Comparison of ENCODE assay signal across 23 cellular contexts in genomic region chr1:58657082-58657481, GRCh38. TPM values are rescaled to one million over a fixed set of nuclear protein-coding genes. Genes with fewer than 3 reads are reported as not detected.
DNase-seq lines count a peak whose midpoint lies in the region; ATAC-seq, FAIRE-seq and TF ChIP-seq lines count a peak whose summit lies in the region.
"Had no signal": no experiment of that assay in that cellular context is flagged by ENCODE, and none has a peak within 500 bp of the region (broad histone marks: within the 10 kb centered on the region; RNA-seq: fewer than 3 reads in every experiment).

No MANE protein-coding gene starts in this region.

- H3K27ac ChIP-seq in HepG2 (ENCODE audit: extremely low read length, insufficient read depth, low read length) = no peak overlapping the region
- no peak overlapping the region for H3K27ac ChIP-seq in right lobe of liver
- H3K27ac ChIP-seq: colonic mucosa, lower lobe of right lung, PC-9, stomach, upper lobe of left lung had no signal

- intact Hi-C loops in HepG2 (cut with micrococcal nuclease; ENCODE audit: unreplicated experiment) (no loop called here), right lobe of liver (cut with DNase I) (no loop called here)

- in situ Hi-C loops in HepG2 (cut with HindIII; ENCODE audit: extremely low pct_ligation_motif_present, low pct_unique_long_range_greater_than_20kb) = no loop called here

- H3K27me3 ChIP-seq in HepG2 (ENCODE audit: control insufficient read depth in 1 of 2, insufficient read depth in 2 of 2, low read length in 2 of 2) (no peaks in the 10 kb centered on the region), right lobe of liver (no peaks in the 10 kb centered on the region)
- H3K27me3 ChIP-seq: colonic mucosa, stomach, upper lobe of left lung had no signal

- no peak for TF ChIP-seq RAD21 in HepG2 (CRISPR knock-in tag; IDR thresholded peaks at IDR 0.05)

- H3K4me3 ChIP-seq in HepG2 (replicated peaks in 1 of 3; ENCODE audit: insufficient read depth in 1 of 3, low read depth in 2 of 3, low read length in 3 of 3) (no peak overlapping the region), right lobe of liver (no peak overlapping the region)
- H3K4me3 ChIP-seq: colonic mucosa, lower lobe of right lung, PC-9, stomach, upper lobe of left lung had no signal

- peak overlapping the region; percentile 61 for H3K27ac Mint-ChIP-seq in activated naive CD8-positive, alpha-beta T cell treated with anti-CD3 and anti-CD28 coated beads for 36 hours
- peak overlapping the region; percentile 44 for H3K27ac Mint-ChIP-seq in stimulated activated memory B cell treated with anti-CD40 and anti-IgM and Interleukin-4, amounts not matched to agents 10 μg/mL and 1 μg/mL and 100 μg/mL, for 72 hours
- no peak overlapping the region for H3K27ac Mint-ChIP-seq in type B pancreatic cell
- H3K27ac Mint-ChIP-seq: activated naive CD8-positive, alpha-beta T cell treated with anti-CD3 and anti-CD28 coated beads, Interleukin-2, amount 10 ng/mL, durations not matched to agents 7 days and 5 days; T-helper 1 cell treated with Interleukin-12 subunit alpha and Interleukin-12 subunit beta and Interleukin-4 antibody, amounts not matched to agents 30 μg/mL and 1 μg/mL, for 36 hours had no signal

- H3K4me1 Mint-ChIP-seq in activated naive CD8-positive, alpha-beta T cell treated with anti-CD3 and anti-CD28 coated beads for 36 hours = peaks cover 10% of the 10 kb centered on the region
- peaks cover 6% of the 10 kb centered on the region for H3K4me1 Mint-ChIP-seq in stimulated activated memory B cell treated with anti-CD40 and anti-IgM and Interleukin-4, amounts not matched to agents 10 μg/mL and 1 μg/mL and 100 μg/mL, for 72 hours
- peaks cover 9% of the 10 kb centered on the region for H3K4me1 Mint-ChIP-seq in type B pancreatic cell (ENCODE audit: unreplicated experiment)

- no peaks in the 10 kb centered on the region for H3K27me3 Mint-ChIP-seq in activated naive CD8-positive, alpha-beta T cell treated with anti-CD3 and anti-CD28 coated beads for 36 hours
- H3K27me3 Mint-ChIP-seq in stimulated activated memory B cell treated with anti-CD40 and anti-IgM and Interleukin-4, amounts not matched to agents 10 μg/mL and 1 μg/mL and 100 μg/mL, for 72 hours = no peaks in the 10 kb centered on the region
- no peaks in the 10 kb centered on the region for H3K27me3 Mint-ChIP-seq in type B pancreatic cell
- H3K27me3 Mint-ChIP-seq: activated naive CD8-positive, alpha-beta T cell treated with anti-CD3 and anti-CD28 coated beads, Interleukin-2, amount 10 ng/mL, durations not matched to agents 7 days and 5 days had no signal

- H3K4me2 ChIP-seq in HepG2 (ENCODE audit: low read depth, low read length) = no peak overlapping the region
- H3K4me2 ChIP-seq: PC-9 had no signal

- no peak for TF ChIP-seq POLR2A in HepG2 (IDR thresholded peaks at IDR 0.05; ENCODE audit: insufficient read depth in 1 of 2, low read depth in 2 of 2, low read length in 2 of 2)
- TF ChIP-seq POLR2A in right lobe of liver (IDR thresholded peaks at IDR 0.05) = no peak

- no peaks in the 10 kb centered on the region for H3K9me3 ChIP-seq in HepG2 (ENCODE audit: low read length)
- H3K9me3 ChIP-seq in right lobe of liver = no peaks in the 10 kb centered on the region
- H3K9me3 ChIP-seq: Caco-2, colonic mucosa, lower lobe of right lung, stomach, upper lobe of left lung had no signal

- H4K20me1 ChIP-seq in HepG2 (ENCODE audit: insufficient read depth, low read length) = no peaks in the 10 kb centered on the region

- ATAC-seq in HepG2 (no peak), right lobe of liver (no peak), HG03280 (IDR thresholded peaks at IDR 0.05; ENCODE audit: unreplicated experiment) (no peak)
- ATAC-seq in stimulated activated memory B cell treated with anti-CD40 and anti-IgM and Interleukin-4, amounts not matched to agents 10 μg/mL and 1 μg/mL and 100 μg/mL, for 72 hours = no peak
- ATAC-seq: lower lobe of right lung had no signal

- DNase-seq in HepG2 (ENCODE audit: low spot score) (no peak), right lobe of liver (no peak), NCI-H1105 treated with DMSO at 0.1 percent for 48 hours (lab: John Stamatoyannopoulos, UW) (peak; percentile 55), GM20000 (ENCODE audit: low spot score) (no peak), type B pancreatic cell (ENCODE audit: extremely low spot score, unreplicated experiment) (no peak)
- no peak for DNase-seq in activated naive CD8-positive, alpha-beta T cell treated with anti-CD3 and anti-CD28 coated beads for 36 hours
- DNase-seq: activated naive CD8-positive, alpha-beta T cell treated with anti-CD3 and anti-CD28 coated beads, Interleukin-2, amount 10 ng/mL, durations not matched to agents 7 days and 5 days; activated T-cell treated with anti-CD3 and anti-CD28 coated beads, Interleukin-2, amount 50 U/mL, for 48 hours; Caco-2; colonic mucosa; GOT3; lower lobe of right lung; NCI-H187 treated with DMSO at 0.1 percent for 48 hours; NCI-H526; PC-9; stimulated activated CD4-positive, alpha-beta T cell treated with anti-CD3 and anti-CD28 coated beads, Interleukin-1b, Interleukin-23, amount 100 ng/mL, for 48 hours; stomach; upper lobe of left lung had no signal

- H3K79me2 ChIP-seq in HepG2 (ENCODE audit: insufficient read depth, low read length) = no peaks in the 10 kb centered on the region

- peaks cover 17% of the 10 kb centered on the region for H3K36me3 Mint-ChIP-seq in activated naive CD8-positive, alpha-beta T cell treated with anti-CD3 and anti-CD28 coated beads for 36 hours
- H3K36me3 Mint-ChIP-seq in stimulated activated memory B cell treated with anti-CD40 and anti-IgM and Interleukin-4, amounts not matched to agents 10 μg/mL and 1 μg/mL and 100 μg/mL, for 72 hours = peaks cover 37% of the 10 kb centered on the region
- peaks cover 16% of the 10 kb centered on the region for H3K36me3 Mint-ChIP-seq in type B pancreatic cell

- H3K9me3 Mint-ChIP-seq in activated naive CD8-positive, alpha-beta T cell treated with anti-CD3 and anti-CD28 coated beads for 36 hours = no peaks in the 10 kb centered on the region
- H3K9me3 Mint-ChIP-seq in stimulated activated memory B cell treated with anti-CD40 and anti-IgM and Interleukin-4, amounts not matched to agents 10 μg/mL and 1 μg/mL and 100 μg/mL, for 72 hours = no peaks in the 10 kb centered on the region
- no peaks in the 10 kb centered on the region for H3K9me3 Mint-ChIP-seq in type B pancreatic cell
- H3K9me3 Mint-ChIP-seq: activated naive CD8-positive, alpha-beta T cell treated with anti-CD3 and anti-CD28 coated beads, Interleukin-2, amount 10 ng/mL, durations not matched to agents 7 days and 5 days; T-helper 1 cell treated with Interleukin-12 subunit alpha and Interleukin-12 subunit beta and Interleukin-4 antibody, amounts not matched to agents 30 μg/mL and 1 μg/mL, for 36 hours had no signal

- TF ChIP-seq CTCF in HepG2 (CRISPR knock-in tag; IDR thresholded peaks at IDR 0.05) = no peak
- TF ChIP-seq CTCF in right lobe of liver (IDR thresholded peaks at IDR 0.05) = no peak
- TF ChIP-seq CTCF in GM20000 (IDR thresholded peaks at IDR 0.05; ENCODE audit: extremely low read depth, missing control alignments) = no peak
- TF ChIP-seq CTCF in type B pancreatic cell (conservative IDR thresholded peaks at IDR 0.05) = no peak

- no peaks in the 10 kb centered on the region for H3K4me1 ChIP-seq in HepG2 (ENCODE audit: insufficient read depth, low read length)
- H3K4me1 ChIP-seq in right lobe of liver = no peaks in the 10 kb centered on the region
- H3K4me1 ChIP-seq: colonic mucosa had no signal

- no TSS peak for BruUV-seq in HepG2 (replicated peaks; lab: Mats Ljungman, UMichigan)

- TF ChIP-seq EP300 in HepG2 (IDR thresholded peaks at IDR 0.05; ENCODE audit: low read depth in 2 of 2, low read length in 2 of 2) = no peak
- no peak for TF ChIP-seq EP300 in HepG2 (CRISPR knock-in tag; IDR thresholded peaks at IDR 0.05; ENCODE audit: borderline replicate concordance)

- no peak overlapping the region for H2AFZ ChIP-seq in HepG2 (ENCODE audit: low read length)
- H2AFZ ChIP-seq: PC-9 had no signal

- no peak for FAIRE-seq in HepG2 (lab: Jason Lieb, UNC)
- FAIRE-seq: endometrium, HTR-8/SVneo had no signal

- no peak overlapping the region for H3K9ac ChIP-seq in HepG2 (ENCODE audit: insufficient read depth, low read depth, low read length)

- POLR2A ChIA-PET in HepG2 (lab: Yijun Ruan, JAX) = no interaction called here

- no peak overlapping the region for H3K4me3 Mint-ChIP-seq in activated naive CD8-positive, alpha-beta T cell treated with anti-CD3 and anti-CD28 coated beads for 36 hours
- H3K4me3 Mint-ChIP-seq in stimulated activated memory B cell treated with anti-CD40 and anti-IgM and Interleukin-4, amounts not matched to agents 10 μg/mL and 1 μg/mL and 100 μg/mL, for 72 hours = no peak overlapping the region
- H3K4me3 Mint-ChIP-seq in type B pancreatic cell = no peak overlapping the region
- H3K4me3 Mint-ChIP-seq: activated naive CD8-positive, alpha-beta T cell treated with anti-CD3 and anti-CD28 coated beads, Interleukin-2, amount 10 ng/mL, durations not matched to agents 7 days and 5 days; T-helper 1 cell treated with Interleukin-12 subunit alpha and Interleukin-12 subunit beta and Interleukin-4 antibody, amounts not matched to agents 30 μg/mL and 1 μg/mL, for 36 hours had no signal

- CTCF ChIA-PET in HepG2 (lab: Yijun Ruan, JAX; ENCODE audit: low intra/inter-chr PET ratio, low total read pairs) = no interaction called here

- H3K36me3 ChIP-seq in HepG2 (replicated peaks in 1 of 2; ENCODE audit: control insufficient read depth in 1 of 2, insufficient read depth in 2 of 2, low read length in 2 of 2) = peaks cover 9 to 52% of the 10 kb centered on the region in 2 experiments
- peaks cover 0 to 15% (median 3%) of the 10 kb centered on the region in 4 donors for H3K36me3 ChIP-seq in right lobe of liver
- H3K36me3 ChIP-seq: colonic mucosa had no signal

- WGBS in HepG2 (ENCODE audit: low lambda C conversion rate) = 95% methylated on average over 3 of the region's 3 CpGs
- 62% methylated on average over 3 of the region's 3 CpGs for WGBS in right lobe of liver (ENCODE audit: insufficient coverage, low coverage, low lambda C conversion rate, missing lambda C conversion rate)

RNA-seq across cellular contexts. Expression of gene MYSM1, which starts 42.8 kb away (rescaled TPM):
- total RNA-seq in HepG2 (2016; rRNA removed; fragmentation: Illumina TruSeq; extraction: Trizol) = 11.0 and 19.2 TPM in 2 replicates
- 10.5 and 11.5 TPM in 2 replicates for total RNA-seq in HepG2 (2016; cell fraction: cytosol; rRNA removed; fragmentation: Illumina TruSeq; extraction: Trizol; ENCODE audit: low read depth)
- total RNA-seq in HepG2 (2016; cell fraction: insoluble cytoplasmic fraction; rRNA removed; fragmentation: Illumina TruSeq; extraction: Trizol) = 11.5 and 21.8 TPM in 2 replicates
- 6.9 and 9.8 TPM in 2 replicates for total RNA-seq in HepG2 (2016; cell fraction: membrane; rRNA removed; fragmentation: Illumina TruSeq; extraction: Trizol)
- total RNA-seq in HepG2 (2016; cell fraction: nucleus; rRNA removed; fragmentation: Illumina TruSeq; extraction: Trizol) = 75.4 and 76.0 TPM in 2 replicates
- polyA plus RNA-seq in HepG2 (2011; rRNA removed) = 24.1 and 27.2 TPM in 2 replicates
- 3.1 and 4.3 TPM in 2 replicates for polyA plus RNA-seq in HepG2 (2011; cell fraction: cytosol; rRNA removed)
- 67.2 and 78.6 TPM in 2 replicates for polyA plus RNA-seq in HepG2 (2011; cell fraction: nucleus; rRNA removed)
- 20.6 and 32.1 TPM in 2 replicates for polyA plus RNA-seq in HepG2 (2012)
- polyA plus RNA-seq in HepG2 (2016; cell fraction: cytosol; fragmentation: Illumina TruSeq; extraction: Trizol; ENCODE audit: low read depth) = 0.43 and 0.72 TPM in 2 replicates
- 9.9 TPM in 2 replicates for polyA plus RNA-seq in HepG2 (2016; cell fraction: insoluble cytoplasmic fraction; fragmentation: Illumina TruSeq; extraction: Trizol; ENCODE audit: low read depth)
- polyA plus RNA-seq in HepG2 (2016; cell fraction: membrane; fragmentation: Illumina TruSeq; extraction: Trizol; ENCODE audit: low read depth) = 1.3 and 1.5 TPM in 2 replicates
- polyA plus RNA-seq in HepG2 (2016; cell fraction: nucleus; fragmentation: Illumina TruSeq; extraction: Trizol; ENCODE audit: insufficient read depth, low read depth) = 93.8 and 104 TPM in 2 replicates
- polyA minus RNA-seq in HepG2 (2011; rRNA and poly(A)+ RNA removed; ENCODE audit: low replicate concordance) = 7.1 and 12.9 TPM in 2 replicates
- polyA minus RNA-seq in HepG2 (2011; cell fraction: cytosol; rRNA and poly(A)+ RNA removed) = 5.7 and 7.3 TPM in 2 replicates
- 186 and 225 TPM in 2 replicates for polyA minus RNA-seq in HepG2 (2011; cell fraction: nucleus; rRNA and poly(A)+ RNA removed)
- 10 to 100 TPM; 10.2 to 16.3 (median 11.6) TPM for total RNA-seq in right lobe of liver
- total RNA-seq in activated naive CD8-positive, alpha-beta T cell treated with anti-CD3 and anti-CD28 coated beads for 36 hours = 10 to 100 TPM; 33.8 to 34.4 TPM
- total RNA-seq in type B pancreatic cell (ENCODE audit: low replicate concordance) = 45.9 and 46.8 TPM in 2 replicates
